In genomic region chr11:17739945-17740338, GRCh38 we compare ENCODE assay signal across 3 cellular contexts.
TF ChIP-seq lines count a peak whose summit lies in the region.

No MANE protein-coding gene starts in this region.

TF ChIP-seq in H1, 55 proteins besides CTCF, POLR2A, EP300 and RAD21:
- no peak for TF ChIP-seq NANOG (IDR thresholded peaks at IDR 0.05; ENCODE audit: insufficient read depth, low read depth, low read length, poor library complexity, severe bottlenecking)
- no peak for TF ChIP-seq BACH1 (IDR thresholded peaks at IDR 0.05; ENCODE audit: low read length)
- no peak for TF ChIP-seq SP1 (IDR thresholded peaks at IDR 0.05; ENCODE audit: low read depth, low read length)
- TF ChIP-seq RBBP5 (IDR thresholded peaks at IDR 0.05; ENCODE audit: borderline replicate concordance, low read depth, low read length) = no peak
- TF ChIP-seq POLR2AphosphoS5 (IDR thresholded peaks at IDR 0.05; ENCODE audit: low read depth, low read length) = no peak
- TF ChIP-seq TAF1 (IDR thresholded peaks at IDR 0.05; ENCODE audit: low read depth, low read length) = no peak
- TF ChIP-seq HDAC6 (IDR thresholded peaks at IDR 0.05; ENCODE audit: low read depth, low read length) = no peak
- TF ChIP-seq SIRT6 (IDR thresholded peaks at IDR 0.05; ENCODE audit: low read length) = no peak
- no peak for TF ChIP-seq CBX5 (IDR thresholded peaks at IDR 0.05; ENCODE audit: low read depth, low read length)

TF ChIP-seq in neural cell, 6 proteins besides CTCF, POLR2A, EP300 and RAD21 (continued from another document):
- no peak for TF ChIP-seq SMC3 (conservative IDR thresholded peaks at IDR 0.05; ENCODE audit: poor library complexity)
- no peak for TF ChIP-seq TAF1 (IDR thresholded peaks at IDR 0.05; ENCODE audit: low read depth)
- TF ChIP-seq EZH2 (IDR thresholded peaks at IDR 0.05; ENCODE audit: borderline replicate concordance, insufficient read depth, low read length, poor library complexity, severe bottlenecking) = no peak
- TF ChIP-seq MXI1 (conservative IDR thresholded peaks at IDR 0.05; ENCODE audit: poor library complexity, severe bottlenecking) = no peak
- TF ChIP-seq REST (IDR thresholded peaks at IDR 0.05; ENCODE audit: borderline replicate concordance) = no peak

TF ChIP-seq in HEK293T, 16 proteins besides CTCF, POLR2A, EP300 and RAD21:
- TF ChIP-seq L3MBTL2 (conservative IDR thresholded peaks at IDR 0.05) = no peak
- TF ChIP-seq LEF1 (IDR thresholded peaks at IDR 0.05; ENCODE audit: borderline replicate concordance) = no peak
- TF ChIP-seq ZNF384 (IDR thresholded peaks at IDR 0.05) = no peak
- no peak for TF ChIP-seq CTBP1 (IDR thresholded peaks at IDR 0.05; ENCODE audit: borderline replicate concordance)
- no peak for TF ChIP-seq SP1 (IDR thresholded peaks at IDR 0.05)
- TF ChIP-seq HDGF (IDR thresholded peaks at IDR 0.05; ENCODE audit: borderline replicate concordance) = no peak
- TF ChIP-seq FOXA1 (IDR thresholded peaks at IDR 0.05) = no peak
- no peak for TF ChIP-seq SUZ12 (IDR thresholded peaks at IDR 0.05)
- no peak for TF ChIP-seq ELF4 (IDR thresholded peaks at IDR 0.05)
- TF ChIP-seq ARNT (IDR thresholded peaks at IDR 0.05) = no peak
- no peak for TF ChIP-seq PKNOX1 (IDR thresholded peaks at IDR 0.05)
- TF ChIP-seq FOXK2 (IDR thresholded peaks at IDR 0.05) = no peak
- no peak for TF ChIP-seq BHLHE40 (IDR thresholded peaks at IDR 0.05; ENCODE audit: borderline replicate concordance)
- TF ChIP-seq NFRKB (IDR thresholded peaks at IDR 0.05) = no peak
- no peak for TF ChIP-seq TARDBP (IDR thresholded peaks at IDR 0.05)
- TF ChIP-seq FOXM1 (IDR thresholded peaks at IDR 0.05; ENCODE audit: borderline replicate concordance) = no peak
